ENCODE assay signal across 9 cellular contexts in genomic region chr3:50323092-50323600, GRCh38. TPM values are rescaled to one million over a fixed set of nuclear protein-coding genes. Genes with fewer than 3 reads are reported as not detected.
DNase-seq lines count a peak whose midpoint lies in the region; ATAC-seq, FAIRE-seq and TF ChIP-seq lines count a peak whose summit lies in the region.
"Had no signal": no experiment of that assay in that cellular context is flagged by ENCODE, and none has a peak within 500 bp of the region (broad histone marks: within the 10 kb centered on the region; RNA-seq: fewer than 3 reads in every experiment).

No MANE protein-coding gene starts in this region.

- peak overlapping the region in 3 of 8 donors; percentile 21 to 54 (median 35) for H3K4me3 Mint-ChIP-seq in CD4-positive, alpha-beta memory T cell

- POLR2A ChIA-PET in CD4-positive, alpha-beta memory T cell (lab: Charles Lee; ENCODE audit: partially characterized antibody) = interaction anchor here (2.1 to 14.4 kb wide), 5 partner anchors 8 to 25 kb away, joined by 8 to 144 read pairs (median 16); partner anchors contain the start of genes HYAL3, NAA80 and RASSF1

- 43 to 46% methylated on average over 4 of the region's 4 CpGs for WGBS in pancreas, 2 donors

- peaks cover 35% of the 10 kb centered on the region for H3K4me1 ChIP-seq in CD4-positive, alpha-beta memory T cell (ENCODE audit: insufficient read depth, low read length)
- peaks cover 13 to 29% (median 22%) of the 10 kb centered on the region in 3 donors for H3K4me1 ChIP-seq in pancreas

- H3K36me3 ChIP-seq in CD4-positive, alpha-beta memory T cell (ENCODE audit: insufficient read depth, low read length) = peaks cover 10% of the 10 kb centered on the region
- H3K36me3 ChIP-seq in pancreas = peaks cover 0 to 8% (median 0%) of the 10 kb centered on the region in 3 donors

- peaks cover 0 to 16% of the 10 kb centered on the region in 2 donors for H3K36me3 Mint-ChIP-seq in CD4-positive, alpha-beta memory T cell

- H3K27me3 Mint-ChIP-seq in CD4-positive, alpha-beta memory T cell = no peaks in the 10 kb centered on the region

- intact Hi-C loops in CD4-positive, alpha-beta memory T cell (cut with micrococcal nuclease) = no loop called here
- intact Hi-C loops in left cardiac atrium (cut with DNase I) (loop anchor here in 1 of 2 donors (10.0 kb wide), 1 partner anchor 88 kb away; the partner anchor contains the start of gene GNAI2), pancreas (cut with DNase I) (loop anchor here in 1 of 3 donors (10.0 kb wide), 1 partner anchor 68 kb away; no protein-coding TSS in a partner anchor), posterior vena cava (cut with DNase I) (no loop called here)

- H3K27me3 ChIP-seq in CD4-positive, alpha-beta memory T cell (ENCODE audit: insufficient read depth, low read length) = no peaks in the 10 kb centered on the region
- no peaks in the 10 kb centered on the region for H3K27me3 ChIP-seq in pancreas

- CTCF ChIA-PET in CD4-positive, alpha-beta memory T cell (lab: Charles Lee; ENCODE audit: partially characterized antibody) = interaction anchor here (0.9 to 5.6 kb wide), 6 partner anchors 11 to 51 kb away, joined by 3 to 37 read pairs (median 10); partner anchors contain the start of genes HYAL3, IFRD2 and NAA80

- peak overlapping the region; percentile 3 to 79 (median 68) for H3K27ac Mint-ChIP-seq in CD4-positive, alpha-beta memory T cell

- H3K27ac ChIP-seq in CD4-positive, alpha-beta memory T cell (ENCODE audit: low read depth, low read length) = no peak overlapping the region
- H3K27ac ChIP-seq in pancreas = peak overlapping the region in 3 of 4 donors; percentile 88 to 96 (median 95)

- H3K4me1 Mint-ChIP-seq in CD4-positive, alpha-beta memory T cell = peaks cover 17 to 55% (median 37%) of the 10 kb centered on the region in 4 donors

- ATAC-seq in left cardiac atrium (peak in 1 of 2 donors; percentile 1), pancreas (no peak), HG02588 (IDR thresholded peaks at IDR 0.05; ENCODE audit: unreplicated experiment) (no peak), HG02981 (IDR thresholded peaks at IDR 0.05; ENCODE audit: unreplicated experiment) (no peak)

- peak in 1 of 5 donors; percentile 20 for DNase-seq in CD4-positive, alpha-beta memory T cell
- DNase-seq in SHP77 treated with DMSO at 0.1 percent for 48 hours (lab: John Stamatoyannopoulos, UW) (peak; percentile 18), left cardiac atrium (peak; percentile 66), pancreas (peak in 1 of 6 donors; percentile 25), AML-193 (lab: John Stamatoyannopoulos, UW) (no peak), posterior vena cava (ENCODE audit: low spot score) (no peak)
- DNase-seq: NCI-H1930 had no signal

- H3K9me3 ChIP-seq in CD4-positive, alpha-beta memory T cell (ENCODE audit: control insufficient read depth in 1 of 2, low read length in 2 of 2) = no peaks in the 10 kb centered on the region
- no peaks in the 10 kb centered on the region for H3K9me3 ChIP-seq in pancreas

- no peak for TF ChIP-seq CTCF in pancreas (IDR thresholded peaks at IDR 0.05)

- no peaks in the 10 kb centered on the region for H3K9me3 Mint-ChIP-seq in CD4-positive, alpha-beta memory T cell

- no peak overlapping the region for H3K4me3 ChIP-seq in CD4-positive, alpha-beta memory T cell (ENCODE audit: low read length in 2 of 2)
- H3K4me3 ChIP-seq in pancreas = no peak overlapping the region

- FAIRE-seq in pancreas (lab: Jason Lieb, UNC) = no peak

RNA-seq across cellular contexts. Expression of gene HYAL2, which starts 0.6 kb away (rescaled TPM):
- 1 to 10 TPM; 3.7 to 4.0 TPM for total RNA-seq in CD4-positive, alpha-beta memory T cell
- 10 to 100 TPM; 10.3 to 12.3 TPM for polyA plus RNA-seq in CD4-positive, alpha-beta memory T cell
- 100 to 1,000 TPM in 1 of 2 donors, 10 to 100 TPM in 1; 53.4 to 103 TPM for total RNA-seq in left cardiac atrium
- 10 to 100 TPM in 4 of 6 donors, 1 to 10 TPM in 2; 6.3 to 22.1 (median 13.3) TPM for total RNA-seq in pancreas
- polyA plus RNA-seq in pancreas = 10 to 100 TPM; 28.4 to 39.5 TPM
- 100 to 1,000 TPM in 1 of 2 donors, 10 to 100 TPM in 1; 95.2 to 130 TPM for total RNA-seq in posterior vena cava

RNA-seq across cellular contexts. Expression of gene TUSC2, which starts 4.9 kb away (rescaled TPM):
- 10 to 100 TPM; 25.3 to 30.0 TPM for total RNA-seq in CD4-positive, alpha-beta memory T cell
- 10 to 100 TPM; 45.1 to 45.9 TPM for polyA plus RNA-seq in CD4-positive, alpha-beta memory T cell
- total RNA-seq in left cardiac atrium (10 to 100 TPM; 26.2 to 27.5 TPM), pancreas (10 to 100 TPM; 10.2 to 18.7 (median 16.1) TPM), posterior vena cava (10 to 100 TPM; 19.1 to 22.4 TPM)
- polyA plus RNA-seq in pancreas = 10 to 100 TPM; 20.8 to 21.8 TPM

RNA-seq across cellular contexts. Expression of gene RASSF1, which starts 17.5 kb away (rescaled TPM):
- 10 to 100 TPM; 81.9 to 86.9 TPM for total RNA-seq in CD4-positive, alpha-beta memory T cell
- 10 to 100 TPM; 37.5 to 62.3 TPM for polyA plus RNA-seq in CD4-positive, alpha-beta memory T cell
- total RNA-seq in left cardiac atrium = 10 to 100 TPM; 20.7 to 25.6 TPM
- total RNA-seq in pancreas = 10 to 100 TPM; 10.3 to 23.0 (median 12.2) TPM
- polyA plus RNA-seq in pancreas = 10 to 100 TPM; 17.5 to 29.5 TPM
- 10 to 100 TPM; 31.3 to 40.3 TPM for total RNA-seq in posterior vena cava

RNA-seq across cellular contexts. Expression of gene HYAL1, which starts 19.8 kb away (rescaled TPM):
- total RNA-seq in CD4-positive, alpha-beta memory T cell = under 1 TPM; 0.38 to 0.50 TPM
- polyA plus RNA-seq in CD4-positive, alpha-beta memory T cell = under 1 TPM; 0.09 to 0.20 TPM
- total RNA-seq in left cardiac atrium (10 to 100 TPM; 24.6 to 26.6 TPM), pancreas (1 to 10 TPM; 3.1 to 7.1 (median 5.7) TPM), posterior vena cava (10 to 100 TPM; 10.6 to 11.7 TPM)
- polyA plus RNA-seq in pancreas = 10 to 100 TPM in 1 of 2 donors, 1 to 10 TPM in 1; 8.2 to 11.7 TPM

RNA-seq across cellular contexts. Expression of gene ZMYND10, which starts 22.4 kb away (rescaled TPM):
- 1 to 10 TPM; 3.7 to 4.2 TPM for total RNA-seq in CD4-positive, alpha-beta memory T cell
- polyA plus RNA-seq in CD4-positive, alpha-beta memory T cell = not detected
- under 1 TPM in 1 of 2 donors, not detected in 1; 0.29 TPM for total RNA-seq in left cardiac atrium
- 1 to 10 TPM in 3 of 6 donors, under 1 TPM in 3; 0.35 to 1.3 (median 1.1) TPM for total RNA-seq in pancreas
- polyA plus RNA-seq in pancreas = 1 to 10 TPM; 5.1 to 8.3 TPM
- total RNA-seq in posterior vena cava = under 1 TPM; 0.23 to 0.24 TPM

Comparison
In these comparisons a context has a peak if more than half of its experiments do, and no peak if none do; other contexts are left out.
1. DNase-seq: peak in SHP77 treated with DMSO at 0.1 percent for 48 hours (single experiment) and left cardiac atrium (single experiment); none in AML-193 (0 of 2) and posterior vena cava (single experiment).